In genomic region chr5:80035839-80036238, GRCh38 we compare ENCODE assay signal across 13 cellular contexts. TPM values are rescaled to one million over a fixed set of nuclear protein-coding genes. Genes with fewer than 3 reads are reported as not detected.
DNase-seq lines count a peak whose midpoint lies in the region; FAIRE-seq and TF ChIP-seq lines count a peak whose summit lies in the region.
"Had no signal": no experiment of that assay in that cellular context is flagged by ENCODE, and none has a peak within 500 bp of the region (broad histone marks: within the 10 kb centered on the region; RNA-seq: fewer than 3 reads in every experiment).

No MANE protein-coding gene starts in this region.

- H3K9me3 ChIP-seq in iPS-20b (ENCODE audit: insufficient read depth, low read depth, low read length) (no peaks in the 10 kb centered on the region), stomach smooth muscle (ENCODE audit: control insufficient read depth in 2 of 2, low read length in 2 of 2) (no peaks in the 10 kb centered on the region)
- H3K9me3 ChIP-seq: pancreas had no signal

- peak overlapping the region; percentile 83 for H3K4me3 ChIP-seq in iPS-20b (ENCODE audit: low read length)
- H3K4me3 ChIP-seq in stomach smooth muscle (ENCODE audit: low read length in 2 of 2) = peak overlapping the region; percentile 30 to 31

- H3K9ac ChIP-seq in iPS-20b (ENCODE audit: low read depth, low read length) = peak overlapping the region; percentile 4; the same call in 1 of the 2 replicates
- H3K9ac ChIP-seq in stomach smooth muscle (ENCODE audit: low read length in 2 of 2) = no peak overlapping the region

- no peak overlapping the region for H3K27ac Mint-ChIP-seq in activated naive CD4-positive, alpha-beta T cell treated with anti-CD3 and anti-CD28 coated beads, Interleukin-2, amount 50 U/mL, for 24 hours
- H3K27ac Mint-ChIP-seq in activated T-helper 1 cell treated with anti-CD3 and anti-CD28 coated beads, Interleukin-12 subunit alpha, Interleukin-12 subunit beta, Interleukin-2, Interleukin-4 antibody, amounts not matched to agents 30 ng/mL and 10 ng/mL and 1 ng/mL, durations not matched to agents 14 hours and 24 hours and 36 hours = no peak overlapping the region
- H3K27ac Mint-ChIP-seq: immature natural killer cell had no signal

- intact Hi-C loops in activated T-helper 1 cell treated with anti-CD3 and anti-CD28 coated beads, Interleukin-12 subunit alpha, Interleukin-12 subunit beta, Interleukin-2, Interleukin-4 antibody, amounts not matched to agents 30 ng/mL and 10 ng/mL and 1 ng/mL, durations not matched to agents 14 hours and 24 hours and 36 hours (cut with micrococcal nuclease) = no loop called here

- no peaks in the 10 kb centered on the region for H3K4me1 ChIP-seq in iPS-20b (ENCODE audit: insufficient read depth, low read length)
- H3K4me1 ChIP-seq in stomach smooth muscle (ENCODE audit: control insufficient read depth, insufficient read depth, low read length) = no peaks in the 10 kb centered on the region
- H3K4me1 ChIP-seq: pancreas had no signal

- H3K4me1 Mint-ChIP-seq in activated naive CD4-positive, alpha-beta T cell treated with anti-CD3 and anti-CD28 coated beads, Interleukin-2, amount 50 U/mL, for 24 hours = peaks cover 21% of the 10 kb centered on the region
- peaks cover 23% of the 10 kb centered on the region for H3K4me1 Mint-ChIP-seq in activated T-helper 1 cell treated with anti-CD3 and anti-CD28 coated beads, Interleukin-12 subunit alpha, Interleukin-12 subunit beta, Interleukin-2, Interleukin-4 antibody, amounts not matched to agents 30 ng/mL and 10 ng/mL and 1 ng/mL, durations not matched to agents 14 hours and 24 hours and 36 hours (ENCODE audit: low read depth)
- H3K4me1 Mint-ChIP-seq: immature natural killer cell had no signal

- no peaks in the 10 kb centered on the region for H3K9me3 Mint-ChIP-seq in activated naive CD4-positive, alpha-beta T cell treated with anti-CD3 and anti-CD28 coated beads, Interleukin-2, amount 50 U/mL, for 24 hours
- no peaks in the 10 kb centered on the region for H3K9me3 Mint-ChIP-seq in activated T-helper 1 cell treated with anti-CD3 and anti-CD28 coated beads, Interleukin-12 subunit alpha, Interleukin-12 subunit beta, Interleukin-2, Interleukin-4 antibody, amounts not matched to agents 30 ng/mL and 10 ng/mL and 1 ng/mL, durations not matched to agents 14 hours and 24 hours and 36 hours
- H3K9me3 Mint-ChIP-seq: immature natural killer cell had no signal

- peaks cover 52% of the 10 kb centered on the region for H3K27me3 ChIP-seq in iPS-20b (ENCODE audit: insufficient read depth, low read length)
- peaks cover 22 to 24% of the 10 kb centered on the region in 2 donors for H3K27me3 ChIP-seq in stomach smooth muscle (ENCODE audit: control insufficient read depth in 1 of 2, insufficient read depth in 2 of 2, low read length in 2 of 2)

- H3K36me3 Mint-ChIP-seq in activated naive CD4-positive, alpha-beta T cell treated with anti-CD3 and anti-CD28 coated beads, Interleukin-2, amount 50 U/mL, for 24 hours = no peaks in the 10 kb centered on the region
- H3K36me3 Mint-ChIP-seq in activated T-helper 1 cell treated with anti-CD3 and anti-CD28 coated beads, Interleukin-12 subunit alpha, Interleukin-12 subunit beta, Interleukin-2, Interleukin-4 antibody, amounts not matched to agents 30 ng/mL and 10 ng/mL and 1 ng/mL, durations not matched to agents 14 hours and 24 hours and 36 hours (ENCODE audit: low read depth) = peaks cover 8% of the 10 kb centered on the region
- H3K36me3 Mint-ChIP-seq: immature natural killer cell had no signal

- TF ChIP-seq CTCF in D721Med (IDR thresholded peaks at IDR 0.05; ENCODE audit: insufficient read depth, missing control alignments) = no peak

- FAIRE-seq in D721Med (lab: Jason Lieb, UNC) = no peak
- FAIRE-seq: pancreas had no signal

- H3K4me3 Mint-ChIP-seq in activated naive CD4-positive, alpha-beta T cell treated with anti-CD3 and anti-CD28 coated beads, Interleukin-2, amount 50 U/mL, for 24 hours = peak overlapping the region; percentile 39
- H3K4me3 Mint-ChIP-seq in activated T-helper 1 cell treated with anti-CD3 and anti-CD28 coated beads, Interleukin-12 subunit alpha, Interleukin-12 subunit beta, Interleukin-2, Interleukin-4 antibody, amounts not matched to agents 30 ng/mL and 10 ng/mL and 1 ng/mL, durations not matched to agents 14 hours and 24 hours and 36 hours = peak overlapping the region; percentile 35
- H3K4me3 Mint-ChIP-seq: immature natural killer cell had no signal

- H3K36me3 ChIP-seq in iPS-20b (ENCODE audit: insufficient read depth, low read depth, low read length) (no peaks in the 10 kb centered on the region), stomach smooth muscle (ENCODE audit: control insufficient read depth in 2 of 2, insufficient read depth in 2 of 2, low read length in 2 of 2) (no peaks in the 10 kb centered on the region)
- H3K36me3 ChIP-seq: pancreas had no signal

- DNase-seq in activated naive CD4-positive, alpha-beta T cell treated with Interleukin-2 at 50 U/mL for 16 hours = no peak
- DNase-seq in activated T-helper 1 cell treated with anti-CD3 and anti-CD28 coated beads, Interleukin-12 subunit alpha, Interleukin-12 subunit beta, Interleukin-2, Interleukin-4 antibody, amounts not matched to agents 30 ng/mL and 10 ng/mL and 1 ng/mL, durations not matched to agents 14 hours and 24 hours and 36 hours (ENCODE audit: low spot score) = no peak
- DNase-seq in D721Med (ENCODE audit: insufficient read length, low spot score) (no peak), DMS 273 (lab: John Stamatoyannopoulos, UW; ENCODE audit: unreplicated experiment) (no peak)
- DNase-seq in stimulated activated CD4-positive, alpha-beta T cell treated with anti-CD3 and anti-CD28 coated beads, Interleukin-4, amount 100 ng/mL, for 4 hours = no peak
- DNase-seq: cortex of kidney, immature natural killer cell, T-helper 9 cell, trophoblast cell had no signal

- peaks cover 42% of the 10 kb centered on the region for H3K27me3 Mint-ChIP-seq in activated naive CD4-positive, alpha-beta T cell treated with anti-CD3 and anti-CD28 coated beads, Interleukin-2, amount 50 U/mL, for 24 hours
- peaks cover 47% of the 10 kb centered on the region for H3K27me3 Mint-ChIP-seq in activated T-helper 1 cell treated with anti-CD3 and anti-CD28 coated beads, Interleukin-12 subunit alpha, Interleukin-12 subunit beta, Interleukin-2, Interleukin-4 antibody, amounts not matched to agents 30 ng/mL and 10 ng/mL and 1 ng/mL, durations not matched to agents 14 hours and 24 hours and 36 hours (ENCODE audit: insufficient read depth)

- H3K27ac ChIP-seq in iPS-20b (ENCODE audit: low read length) (no peak overlapping the region), stomach smooth muscle (ENCODE audit: low read length) (no peak overlapping the region)
- H3K27ac ChIP-seq: pancreas had no signal

RNA-seq across cellular contexts. Expression of gene THBS4, which starts 0.7 kb away (rescaled TPM):
- total RNA-seq in activated T-helper 1 cell treated with anti-CD3 and anti-CD28 coated beads, Interleukin-12 subunit alpha, Interleukin-12 subunit beta, Interleukin-2, Interleukin-4 antibody, amounts not matched to agents 30 ng/mL and 10 ng/mL and 1 ng/mL, durations not matched to agents 14 hours and 24 hours and 36 hours = 1.3 and 2.0 TPM in 2 replicates

RNA-seq across cellular contexts. Expression of gene MTX3, which starts 44.8 kb away (rescaled TPM):
- total RNA-seq in activated T-helper 1 cell treated with anti-CD3 and anti-CD28 coated beads, Interleukin-12 subunit alpha, Interleukin-12 subunit beta, Interleukin-2, Interleukin-4 antibody, amounts not matched to agents 30 ng/mL and 10 ng/mL and 1 ng/mL, durations not matched to agents 14 hours and 24 hours and 36 hours = 31.4 and 32.5 TPM in 2 replicates
